In the genomic region with DNA sequence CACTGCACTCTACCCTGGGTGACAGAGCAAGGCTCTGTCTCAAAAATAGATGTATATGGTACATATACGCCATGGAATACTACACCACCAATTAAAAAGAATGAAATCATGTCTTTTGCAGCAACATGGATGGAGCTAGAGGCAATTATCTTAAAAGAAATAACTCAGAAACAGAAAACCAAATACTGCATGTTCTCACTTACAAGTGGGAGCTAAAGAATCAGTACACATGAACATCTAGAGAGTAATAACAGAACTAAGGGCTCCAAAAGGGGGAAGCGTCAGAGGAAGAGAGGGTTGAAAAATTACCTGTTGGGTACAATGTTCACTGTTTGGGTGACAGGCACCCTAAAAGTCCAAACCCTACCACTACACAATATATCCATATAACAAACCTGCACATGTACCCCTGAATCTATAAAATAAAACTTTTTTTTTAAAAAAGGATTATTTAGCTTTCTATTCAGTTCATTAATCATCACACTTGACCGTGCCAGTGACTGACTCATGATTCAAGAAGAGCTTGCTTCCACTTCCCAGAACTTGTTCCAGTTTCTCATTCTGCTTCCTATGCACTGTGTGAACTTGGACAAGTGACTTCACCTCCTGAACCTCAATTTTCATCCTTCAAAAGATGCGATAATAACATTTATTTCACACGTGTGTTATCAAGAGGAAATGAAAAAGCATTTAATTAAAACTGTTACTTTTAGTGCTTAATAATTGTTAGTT, we compare ENCODE assay signal across 1 cellular context.
TF ChIP-seq lines count a peak whose summit lies in the region.

No MANE protein-coding gene starts in this region.

TF ChIP-seq in GM12878, 131 proteins besides CTCF, POLR2A, EP300 and RAD21 (continued from another document and continues in another):
- TF ChIP-seq, protein P1, sequence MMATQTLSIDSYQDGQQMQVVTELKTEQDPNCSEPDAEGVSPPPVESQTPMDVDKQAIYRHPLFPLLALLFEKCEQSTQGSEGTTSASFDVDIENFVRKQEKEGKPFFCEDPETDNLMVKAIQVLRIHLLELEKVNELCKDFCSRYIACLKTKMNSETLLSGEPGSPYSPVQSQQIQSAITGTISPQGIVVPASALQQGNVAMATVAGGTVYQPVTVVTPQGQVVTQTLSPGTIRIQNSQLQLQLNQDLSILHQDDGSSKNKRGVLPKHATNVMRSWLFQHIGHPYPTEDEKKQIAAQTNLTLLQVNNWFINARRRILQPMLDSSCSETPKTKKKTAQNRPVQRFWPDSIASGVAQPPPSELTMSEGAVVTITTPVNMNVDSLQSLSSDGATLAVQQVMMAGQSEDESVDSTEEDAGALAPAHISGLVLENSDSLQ (IDR thresholded peaks at IDR 0.05) = peak; percentile 37
- TF ChIP-seq MTA2 (IDR thresholded peaks at IDR 0.05; ENCODE audit: low read depth) = peak; percentile 87
- TF ChIP-seq, protein P2, sequence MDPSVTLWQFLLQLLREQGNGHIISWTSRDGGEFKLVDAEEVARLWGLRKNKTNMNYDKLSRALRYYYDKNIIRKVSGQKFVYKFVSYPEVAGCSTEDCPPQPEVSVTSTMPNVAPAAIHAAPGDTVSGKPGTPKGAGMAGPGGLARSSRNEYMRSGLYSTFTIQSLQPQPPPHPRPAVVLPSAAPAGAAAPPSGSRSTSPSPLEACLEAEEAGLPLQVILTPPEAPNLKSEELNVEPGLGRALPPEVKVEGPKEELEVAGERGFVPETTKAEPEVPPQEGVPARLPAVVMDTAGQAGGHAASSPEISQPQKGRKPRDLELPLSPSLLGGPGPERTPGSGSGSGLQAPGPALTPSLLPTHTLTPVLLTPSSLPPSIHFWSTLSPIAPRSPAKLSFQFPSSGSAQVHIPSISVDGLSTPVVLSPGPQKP (IDR thresholded peaks at IDR 0.05; ENCODE audit: low read depth, low read length) = no peak
- peak in 1 of 2 experiments; percentile 49; a peak in 1 of 4 replicates for TF ChIP-seq ETV6 (conservative IDR thresholded peaks at IDR 0.05 in 1 of 2, IDR thresholded peaks at IDR 0.05 in 1 of 2; ENCODE audit: borderline replicate concordance in 1 of 2, low read depth in 1 of 2)
- TF ChIP-seq POU2F2 (IDR thresholded peaks at IDR 0.05; ENCODE audit: borderline replicate concordance, low read depth, low read length) = no peak
- TF ChIP-seq, protein P3, sequence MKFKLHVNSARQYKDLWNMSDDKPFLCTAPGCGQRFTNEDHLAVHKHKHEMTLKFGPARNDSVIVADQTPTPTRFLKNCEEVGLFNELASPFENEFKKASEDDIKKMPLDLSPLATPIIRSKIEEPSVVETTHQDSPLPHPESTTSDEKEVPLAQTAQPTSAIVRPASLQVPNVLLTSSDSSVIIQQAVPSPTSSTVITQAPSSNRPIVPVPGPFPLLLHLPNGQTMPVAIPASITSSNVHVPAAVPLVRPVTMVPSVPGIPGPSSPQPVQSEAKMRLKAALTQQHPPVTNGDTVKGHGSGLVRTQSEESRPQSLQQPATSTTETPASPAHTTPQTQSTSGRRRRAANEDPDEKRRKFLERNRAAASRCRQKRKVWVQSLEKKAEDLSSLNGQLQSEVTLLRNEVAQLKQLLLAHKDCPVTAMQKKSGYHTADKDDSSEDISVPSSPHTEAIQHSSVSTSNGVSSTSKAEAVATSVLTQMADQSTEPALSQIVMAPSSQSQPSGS (IDR thresholded peaks at IDR 0.05; ENCODE audit: low read length) = no peak
- TF ChIP-seq SIX5 (IDR thresholded peaks at IDR 0.05; ENCODE audit: low read depth, low read length, severe bottlenecking) = no peak
- no peak; the same call in 1 of the 2 replicates for TF ChIP-seq ZNF207 (IDR thresholded peaks at IDR 0.05; ENCODE audit: borderline replicate concordance)
- TF ChIP-seq ZNF384 (IDR thresholded peaks at IDR 0.05; ENCODE audit: borderline replicate concordance, low read depth, low read length) = no peak
- TF ChIP-seq, protein P4, sequence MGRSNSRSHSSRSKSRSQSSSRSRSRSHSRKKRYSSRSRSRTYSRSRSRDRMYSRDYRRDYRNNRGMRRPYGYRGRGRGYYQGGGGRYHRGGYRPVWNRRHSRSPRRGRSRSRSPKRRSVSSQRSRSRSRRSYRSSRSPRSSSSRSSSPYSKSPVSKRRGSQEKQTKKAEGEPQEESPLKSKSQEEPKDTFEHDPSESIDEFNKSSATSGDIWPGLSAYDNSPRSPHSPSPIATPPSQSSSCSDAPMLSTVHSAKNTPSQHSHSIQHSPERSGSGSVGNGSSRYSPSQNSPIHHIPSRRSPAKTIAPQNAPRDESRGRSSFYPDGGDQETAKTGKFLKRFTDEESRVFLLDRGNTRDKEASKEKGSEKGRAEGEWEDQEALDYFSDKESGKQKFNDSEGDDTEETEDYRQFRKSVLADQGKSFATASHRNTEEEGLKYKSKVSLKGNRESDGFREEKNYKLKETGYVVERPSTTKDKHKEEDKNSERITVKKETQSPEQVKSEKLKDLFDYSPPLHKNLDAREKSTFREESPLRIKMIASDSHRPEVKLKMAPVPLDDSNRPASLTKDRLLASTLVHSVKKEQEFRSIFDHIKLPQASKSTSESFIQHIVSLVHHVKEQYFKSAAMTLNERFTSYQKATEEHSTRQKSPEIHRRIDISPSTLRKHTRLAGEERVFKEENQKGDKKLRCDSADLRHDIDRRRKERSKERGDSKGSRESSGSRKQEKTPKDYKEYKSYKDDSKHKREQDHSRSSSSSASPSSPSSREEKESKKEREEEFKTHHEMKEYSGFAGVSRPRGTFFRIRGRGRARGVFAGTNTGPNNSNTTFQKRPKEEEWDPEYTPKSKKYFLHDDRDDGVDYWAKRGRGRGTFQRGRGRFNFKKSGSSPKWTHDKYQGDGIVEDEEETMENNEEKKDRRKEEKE (IDR thresholded peaks at IDR 0.05) = no peak
- TF ChIP-seq, protein P5, sequence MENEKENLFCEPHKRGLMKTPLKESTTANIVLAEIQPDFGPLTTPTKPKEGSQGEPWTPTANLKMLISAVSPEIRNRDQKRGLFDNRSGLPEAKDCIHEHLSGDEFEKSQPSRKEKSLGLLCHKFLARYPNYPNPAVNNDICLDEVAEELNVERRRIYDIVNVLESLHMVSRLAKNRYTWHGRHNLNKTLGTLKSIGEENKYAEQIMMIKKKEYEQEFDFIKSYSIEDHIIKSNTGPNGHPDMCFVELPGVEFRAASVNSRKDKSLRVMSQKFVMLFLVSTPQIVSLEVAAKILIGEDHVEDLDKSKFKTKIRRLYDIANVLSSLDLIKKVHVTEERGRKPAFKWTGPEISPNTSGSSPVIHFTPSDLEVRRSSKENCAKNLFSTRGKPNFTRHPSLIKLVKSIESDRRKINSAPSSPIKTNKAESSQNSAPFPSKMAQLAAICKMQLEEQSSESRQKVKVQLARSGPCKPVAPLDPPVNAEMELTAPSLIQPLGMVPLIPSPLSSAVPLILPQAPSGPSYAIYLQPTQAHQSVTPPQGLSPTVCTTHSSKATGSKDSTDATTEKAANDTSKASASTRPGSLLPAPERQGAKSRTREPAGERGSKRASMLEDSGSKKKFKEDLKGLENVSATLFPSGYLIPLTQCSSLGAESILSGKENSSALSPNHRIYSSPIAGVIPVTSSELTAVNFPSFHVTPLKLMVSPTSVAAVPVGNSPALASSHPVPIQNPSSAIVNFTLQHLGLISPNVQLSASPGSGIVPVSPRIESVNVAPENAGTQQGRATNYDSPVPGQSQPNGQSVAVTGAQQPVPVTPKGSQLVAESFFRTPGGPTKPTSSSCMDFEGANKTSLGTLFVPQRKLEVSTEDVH (IDR thresholded peaks at IDR 0.05; ENCODE audit: low read depth, partially characterized antibody) = no peak
- TF ChIP-seq SPI1 (IDR thresholded peaks at IDR 0.05; ENCODE audit: borderline replicate concordance, insufficient read depth, low read depth, low read length) = no peak
- no peak for TF ChIP-seq RUNX3 (IDR thresholded peaks at IDR 0.05; ENCODE audit: low read length)
- TF ChIP-seq CHD4 (IDR thresholded peaks at IDR 0.05) = no peak
- TF ChIP-seq, protein P6, sequence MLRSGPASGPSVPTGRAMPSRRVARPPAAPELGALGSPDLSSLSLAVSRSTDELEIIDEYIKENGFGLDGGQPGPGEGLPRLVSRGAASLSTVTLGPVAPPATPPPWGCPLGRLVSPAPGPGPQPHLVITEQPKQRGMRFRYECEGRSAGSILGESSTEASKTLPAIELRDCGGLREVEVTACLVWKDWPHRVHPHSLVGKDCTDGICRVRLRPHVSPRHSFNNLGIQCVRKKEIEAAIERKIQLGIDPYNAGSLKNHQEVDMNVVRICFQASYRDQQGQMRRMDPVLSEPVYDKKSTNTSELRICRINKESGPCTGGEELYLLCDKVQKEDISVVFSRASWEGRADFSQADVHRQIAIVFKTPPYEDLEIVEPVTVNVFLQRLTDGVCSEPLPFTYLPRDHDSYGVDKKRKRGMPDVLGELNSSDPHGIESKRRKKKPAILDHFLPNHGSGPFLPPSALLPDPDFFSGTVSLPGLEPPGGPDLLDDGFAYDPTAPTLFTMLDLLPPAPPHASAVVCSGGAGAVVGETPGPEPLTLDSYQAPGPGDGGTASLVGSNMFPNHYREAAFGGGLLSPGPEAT (IDR thresholded peaks at IDR 0.05; ENCODE audit: low read depth) = no peak
- no peak for TF ChIP-seq HCFC1 (IDR thresholded peaks at IDR 0.05; ENCODE audit: low read length)
- no peak for TF ChIP-seq TARDBP (IDR thresholded peaks at IDR 0.05; ENCODE audit: borderline replicate concordance)
- TF ChIP-seq, protein P7, sequence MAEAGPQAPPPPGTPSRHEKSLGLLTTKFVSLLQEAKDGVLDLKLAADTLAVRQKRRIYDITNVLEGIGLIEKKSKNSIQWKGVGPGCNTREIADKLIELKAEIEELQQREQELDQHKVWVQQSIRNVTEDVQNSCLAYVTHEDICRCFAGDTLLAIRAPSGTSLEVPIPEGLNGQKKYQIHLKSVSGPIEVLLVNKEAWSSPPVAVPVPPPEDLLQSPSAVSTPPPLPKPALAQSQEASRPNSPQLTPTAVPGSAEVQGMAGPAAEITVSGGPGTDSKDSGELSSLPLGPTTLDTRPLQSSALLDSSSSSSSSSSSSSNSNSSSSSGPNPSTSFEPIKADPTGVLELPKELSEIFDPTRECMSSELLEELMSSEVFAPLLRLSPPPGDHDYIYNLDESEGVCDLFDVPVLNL (IDR thresholded peaks at IDR 0.05; ENCODE audit: low read depth, low read length) = no peak
- TF ChIP-seq CBX3 (IDR thresholded peaks at IDR 0.05; ENCODE audit: borderline replicate concordance, low read depth) = no peak
- TF ChIP-seq TAF1 (IDR thresholded peaks at IDR 0.05; ENCODE audit: borderline replicate concordance, low read depth, low read length) = no peak
- no peak for TF ChIP-seq RELA (IDR thresholded peaks at IDR 0.05; ENCODE audit: borderline replicate concordance, partially characterized antibody)
- TF ChIP-seq ZBED1 (IDR thresholded peaks at IDR 0.05; ENCODE audit: borderline replicate concordance) = no peak
- TF ChIP-seq STAT3 (IDR thresholded peaks at IDR 0.05; ENCODE audit: low read depth, low read length) = no peak
- no peak for TF ChIP-seq NFXL1 (IDR thresholded peaks at IDR 0.05; ENCODE audit: borderline replicate concordance)
- TF ChIP-seq SUZ12 (IDR thresholded peaks at IDR 0.05; ENCODE audit: unreplicated experiment) = no peak
- TF ChIP-seq RB1 (IDR thresholded peaks at IDR 0.05; ENCODE audit: borderline replicate concordance) = no peak
- TF ChIP-seq TCF12 (IDR thresholded peaks at IDR 0.05; ENCODE audit: low read depth, low read length) = no peak
- TF ChIP-seq, protein P8, sequence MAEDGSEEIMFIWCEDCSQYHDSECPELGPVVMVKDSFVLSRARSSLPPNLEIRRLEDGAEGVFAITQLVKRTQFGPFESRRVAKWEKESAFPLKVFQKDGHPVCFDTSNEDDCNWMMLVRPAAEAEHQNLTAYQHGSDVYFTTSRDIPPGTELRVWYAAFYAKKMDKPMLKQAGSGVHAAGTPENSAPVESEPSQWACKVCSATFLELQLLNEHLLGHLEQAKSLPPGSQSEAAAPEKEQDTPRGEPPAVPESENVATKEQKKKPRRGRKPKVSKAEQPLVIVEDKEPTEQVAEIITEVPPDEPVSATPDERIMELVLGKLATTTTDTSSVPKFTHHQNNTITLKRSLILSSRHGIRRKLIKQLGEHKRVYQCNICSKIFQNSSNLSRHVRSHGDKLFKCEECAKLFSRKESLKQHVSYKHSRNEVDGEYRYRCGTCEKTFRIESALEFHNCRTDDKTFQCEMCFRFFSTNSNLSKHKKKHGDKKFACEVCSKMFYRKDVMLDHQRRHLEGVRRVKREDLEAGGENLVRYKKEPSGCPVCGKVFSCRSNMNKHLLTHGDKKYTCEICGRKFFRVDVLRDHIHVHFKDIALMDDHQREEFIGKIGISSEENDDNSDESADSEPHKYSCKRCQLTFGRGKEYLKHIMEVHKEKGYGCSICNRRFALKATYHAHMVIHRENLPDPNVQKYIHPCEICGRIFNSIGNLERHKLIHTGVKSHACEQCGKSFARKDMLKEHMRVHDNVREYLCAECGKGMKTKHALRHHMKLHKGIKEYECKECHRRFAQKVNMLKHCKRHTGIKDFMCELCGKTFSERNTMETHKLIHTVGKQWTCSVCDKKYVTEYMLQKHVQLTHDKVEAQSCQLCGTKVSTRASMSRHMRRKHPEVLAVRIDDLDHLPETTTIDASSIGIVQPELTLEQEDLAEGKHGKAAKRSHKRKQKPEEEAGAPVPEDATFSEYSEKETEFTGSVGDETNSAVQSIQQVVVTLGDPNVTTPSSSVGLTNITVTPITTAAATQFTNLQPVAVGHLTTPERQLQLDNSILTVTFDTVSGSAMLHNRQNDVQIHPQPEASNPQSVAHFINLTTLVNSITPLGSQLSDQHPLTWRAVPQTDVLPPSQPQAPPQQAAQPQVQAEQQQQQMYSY (CRISPR knock-in tag; IDR thresholded peaks at IDR 0.05) = no peak
- TF ChIP-seq, protein P9, sequence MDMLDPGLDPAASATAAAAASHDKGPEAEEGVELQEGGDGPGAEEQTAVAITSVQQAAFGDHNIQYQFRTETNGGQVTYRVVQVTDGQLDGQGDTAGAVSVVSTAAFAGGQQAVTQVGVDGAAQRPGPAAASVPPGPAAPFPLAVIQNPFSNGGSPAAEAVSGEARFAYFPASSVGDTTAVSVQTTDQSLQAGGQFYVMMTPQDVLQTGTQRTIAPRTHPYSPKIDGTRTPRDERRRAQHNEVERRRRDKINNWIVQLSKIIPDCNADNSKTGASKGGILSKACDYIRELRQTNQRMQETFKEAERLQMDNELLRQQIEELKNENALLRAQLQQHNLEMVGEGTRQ (IDR thresholded peaks at IDR 0.05; ENCODE audit: borderline replicate concordance, low read depth, low read length) = no peak
- no peak for TF ChIP-seq SP1 (IDR thresholded peaks at IDR 0.05; ENCODE audit: low read depth, low read length)
- TF ChIP-seq EZH2 (IDR thresholded peaks at IDR 0.05; ENCODE audit: borderline replicate concordance, control insufficient read depth, low read depth, low read length) = no peak
- TF ChIP-seq, protein P10, sequence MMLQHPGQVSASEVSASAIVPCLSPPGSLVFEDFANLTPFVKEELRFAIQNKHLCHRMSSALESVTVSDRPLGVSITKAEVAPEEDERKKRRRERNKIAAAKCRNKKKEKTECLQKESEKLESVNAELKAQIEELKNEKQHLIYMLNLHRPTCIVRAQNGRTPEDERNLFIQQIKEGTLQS (IDR thresholded peaks at IDR 0.05; ENCODE audit: borderline replicate concordance, extremely low read depth, low read depth, low read length) = no peak
- TF ChIP-seq CBX5 (IDR thresholded peaks at IDR 0.05; ENCODE audit: low read depth) = no peak
- no peak for TF ChIP-seq CEBPB (IDR thresholded peaks at IDR 0.05; ENCODE audit: borderline replicate concordance in 1 of 2, low read depth in 2 of 2, low read length in 2 of 2)
